ENCODE assay signal across 22 cellular contexts in genomic region chr20:62752181-62752670, GRCh38. TPM values are rescaled to one million over a fixed set of nuclear protein-coding genes. Genes with fewer than 3 reads are reported as not detected.
DNase-seq lines count a peak whose midpoint lies in the region; ATAC-seq, FAIRE-seq and TF ChIP-seq lines count a peak whose summit lies in the region.
"Had no signal": no experiment of that assay in that cellular context is flagged by ENCODE, and none has a peak within 500 bp of the region (broad histone marks: within the 10 kb centered on the region; RNA-seq: fewer than 3 reads in every experiment).

No MANE protein-coding gene starts in this region.

- peak overlapping the region in 1 of 2 experiments; percentile 82; a peak in 1 of 4 replicates for H3K9ac ChIP-seq in K562 (ENCODE audit: insufficient read depth in 1 of 2, low read depth in 2 of 2, low read length in 2 of 2)
- no peak overlapping the region for H3K9ac ChIP-seq in kidney (ENCODE audit: low read length in 2 of 2)

- DNase-seq in K562 (ENCODE audit: extremely low read depth in 1 of 4, low spot score in 3 of 4): peak in 2 of 4 experiments; percentile 56 to 63
- DNase-seq in kidney: peak; percentile 52
- DNase-seq in sigmoid colon: no peak
- DNase-seq in ACHN: no peak
- DNase-seq in NCI-H2107 (lab: John Stamatoyannopoulos, UW): no peak
- no peak for DNase-seq in DMS53 (lab: John Stamatoyannopoulos, UW)
- DNase-seq: activated CD8-positive, alpha-beta T cell treated with anti-CD3 and anti-CD28 coated beads, Interleukin-2, amount 10 ng/mL, durations not matched to agents 7 days and 5 days; activated T-cell treated with anti-CD3 and anti-CD28 coated beads, Interleukin-2, amount 50 U/mL, for 24 hours; colonic mucosa; endodermal cell; GOT3; naive B cell; NCI-H2029 treated with DMSO at 0.1 percent for 48 hours; NCI-H446; SIG-M5; stimulated activated CD4-positive, alpha-beta T cell treated with anti-CD3 and anti-CD28 coated beads, Interleukin-4, amount 100 ng/mL, for 1 hour had no signal

- POLR2A ChIA-PET in K562 (lab: Yijun Ruan, JAX): interaction anchor here (0.6 kb wide), 1 partner anchor 9 kb away, joined by 4 read pairs; no protein-coding TSS in a partner anchor

- H3K4me3 ChIP-seq in K562: no peak overlapping the region
- no peak overlapping the region for H3K4me3 ChIP-seq in kidney (ENCODE audit: low read length in 2 of 2)
- H3K4me3 ChIP-seq in sigmoid colon: peak overlapping the region in 2 of 4 donors; percentile 13 to 15
- H3K4me3 ChIP-seq: colonic mucosa, heart right ventricle, pancreas had no signal

- 18% methylated on average over 18 of the region's 22 CpGs for WGBS in K562 (ENCODE audit: insufficient coverage, low coverage, missing lambda C conversion rate)
- WGBS in sigmoid colon, 2 donors: 19 to 39% methylated on average over 22 of the region's 22 CpGs

- ATAC-seq in K562: peak; percentile 67
- no peak for ATAC-seq in GM19463 (IDR thresholded peaks at IDR 0.05; ENCODE audit: unreplicated experiment)
- ATAC-seq: activated CD8-positive, alpha-beta T cell treated with anti-CD3 and anti-CD28 coated beads, Interleukin-2, amount 10 ng/mL, durations not matched to agents 7 days and 5 days had no signal

- peaks cover 3% of the 10 kb centered on the region for H3K9me1 ChIP-seq in K562 (ENCODE audit: control insufficient read depth, insufficient read depth, low read length)

- in situ Hi-C loops in K562 (cut with MboI): no loop called here
- in situ Hi-C loops in ACHN (cut with HindIII; ENCODE audit: low pct_ligation_motif_present, low pct_unique_long_range_greater_than_20kb, low sequenced_read_pairs): no loop called here

- peaks cover 14 to 15% of the 10 kb centered on the region in 2 experiments; a peak in 4 of 5 replicates for H3K27me3 ChIP-seq in K562 (ENCODE audit: control insufficient read depth in 2 of 2, insufficient read depth in 2 of 2, low read length in 2 of 2)
- H3K27me3 ChIP-seq in sigmoid colon: no peaks in the 10 kb centered on the region
- H3K27me3 ChIP-seq: colonic mucosa, pancreas had no signal

- TF ChIP-seq CTCF in K562 (IDR thresholded peaks at IDR 0.05 in 2 of 3, conservative IDR thresholded peaks at IDR 0.05 in 1 of 3; ENCODE audit: insufficient read depth in 2 of 3, low read depth in 1 of 3, low read length in 3 of 3) (no peak), kidney (IDR thresholded peaks at IDR 0.05; ENCODE audit: borderline replicate concordance, extremely low read depth, insufficient read depth) (no peak), sigmoid colon (IDR thresholded peaks at IDR 0.05) (no peak)

- TF ChIP-seq POLR2A in K562 (conservative IDR thresholded peaks at IDR 0.05) (no peak), sigmoid colon (IDR thresholded peaks at IDR 0.05) (no peak)

- intact Hi-C loops in K562 (cut with micrococcal nuclease): no loop called here
- intact Hi-C loops in kidney (cut with DNase I): no loop called here
- intact Hi-C loops in sigmoid colon (cut with DNase I): loop anchor here (5.0 kb wide), 1 partner anchor 40 kb away; no protein-coding TSS in a partner anchor

- FAIRE-seq in K562 (lab: Jason Lieb, UNC) (no peak), kidney (lab: Jason Lieb, UNC) (no peak)
- FAIRE-seq: pancreas had no signal

- no peaks in the 10 kb centered on the region for H3K79me2 ChIP-seq in K562 (ENCODE audit: control insufficient read depth, insufficient read depth, low read length)

- CTCF ChIA-PET in K562 (lab: Yijun Ruan, JAX; ENCODE audit: low intra/inter-chr PET ratio): no interaction called here

- H3K27ac ChIP-seq in KOPT-K1 (ENCODE audit: low read depth, low read length, poor library complexity, severe bottlenecking): peak overlapping the region; percentile 9
- no peak overlapping the region for H3K27ac ChIP-seq in K562 (ENCODE audit: extremely low read depth, low read depth, low read length)
- no peak overlapping the region for H3K27ac ChIP-seq in kidney (ENCODE audit: low read depth in 2 of 2, low read length in 2 of 2)
- peak overlapping the region; percentile 61 to 82 (median 69) for H3K27ac ChIP-seq in sigmoid colon
- H3K27ac ChIP-seq: colonic mucosa, heart right ventricle, pancreas, VCaP had no signal

- peaks cover 6 to 30% of the 10 kb centered on the region in 2 experiments; a peak in 4 of 5 replicates for H3K4me1 ChIP-seq in K562 (replicated peaks in 1 of 2; ENCODE audit: control insufficient read depth in 2 of 2, insufficient read depth in 2 of 2, low read length in 2 of 2)
- H3K4me1 ChIP-seq in kidney (ENCODE audit: control insufficient read depth in 1 of 2, insufficient read depth in 1 of 2, low read depth in 1 of 2, low read length in 2 of 2): peaks cover 0 to 2% of the 10 kb centered on the region in 2 donors
- H3K4me1 ChIP-seq in sigmoid colon: peaks cover 0 to 60% (median 38%) of the 10 kb centered on the region in 4 donors
- H3K4me1 ChIP-seq: colonic mucosa, pancreas had no signal

- no peaks in the 10 kb centered on the region for H4K20me1 ChIP-seq in K562 (replicated peaks; ENCODE audit: control insufficient read depth, insufficient read depth, low read length)

- H2AFZ ChIP-seq in K562 (ENCODE audit: low read depth, low read length): peak overlapping the region; percentile 83

- H3K9me3 ChIP-seq in KOPT-K1 (ENCODE audit: insufficient read depth, low read length, poor library complexity, severe bottlenecking) (no peaks in the 10 kb centered on the region), K562 (replicated peaks; ENCODE audit: control insufficient read depth, insufficient read depth, low read depth, low read length) (no peaks in the 10 kb centered on the region), kidney (ENCODE audit: control insufficient read depth in 1 of 2, low read length in 2 of 2) (no peaks in the 10 kb centered on the region), sigmoid colon (no peaks in the 10 kb centered on the region)
- H3K9me3 ChIP-seq: colonic mucosa, pancreas had no signal

- H3K36me3 ChIP-seq in KOPT-K1 (ENCODE audit: insufficient read depth, low read length): no peaks in the 10 kb centered on the region
- no peaks in the 10 kb centered on the region for H3K36me3 ChIP-seq in K562 (ENCODE audit: control insufficient read depth, insufficient read depth, low read length)
- H3K36me3 ChIP-seq in kidney (ENCODE audit: control insufficient read depth in 1 of 2, insufficient read depth in 2 of 2, low read length in 2 of 2): no peaks in the 10 kb centered on the region
- H3K36me3 ChIP-seq in sigmoid colon: peaks cover 0 to 8% (median 0%) of the 10 kb centered on the region in 4 donors
- H3K36me3 ChIP-seq: colonic mucosa, heart right ventricle, pancreas had no signal

- TF ChIP-seq RAD21 in K562 (CRISPR knock-in tag; conservative IDR thresholded peaks at IDR 0.05 in 1 of 2, IDR thresholded peaks at IDR 0.05 in 1 of 2): no peak

- BruUV-seq in K562 (replicated peaks; lab: Mats Ljungman, UMichigan): no TSS peak

- no peak for TF ChIP-seq EP300 in K562 (IDR thresholded peaks at IDR 0.05; ENCODE audit: low read length)
- no peak for TF ChIP-seq EP300 in sigmoid colon (IDR thresholded peaks at IDR 0.05)

- peak overlapping the region; percentile 46; the same call in 1 of the 2 replicates for H3K4me2 ChIP-seq in K562 (ENCODE audit: insufficient read depth, low read length)

RNA-seq across cellular contexts. Expression of gene NTSR1, which starts 43.6 kb away (rescaled TPM):
- total RNA-seq in K562 (2011; cell fraction: chromatin; rRNA removed; ENCODE audit: low replicate concordance): 0.25 TPM in 1 of 2 replicates, not detected in the other
- total RNA-seq in K562 (2011; cell fraction: nucleolus; rRNA removed): 0.17 TPM in 1 of 2 replicates, not detected in the other
- 0.15 TPM in 2 replicates for total RNA-seq in K562 (2011; cell fraction: nucleoplasm; rRNA removed)
- total RNA-seq in K562 (2014; rRNA removed) (0.41 TPM in 1 of 2 replicates, not detected in the other), K562 (2014; rRNA removed; fragmentation: Illumina TruSeq; extraction: Trizol) (0.04 TPM in 1 of 2 replicates, not detected in the other), K562 (2015; rRNA removed; fragmentation: Illumina TruSeq; extraction: Trizol) (0.14 and 0.15 TPM in 2 replicates), K562 (2021) (0.38 and 0.40 TPM in 2 replicates), kidney (0.09 TPM), sigmoid colon (10 to 100 TPM in 3 of 4 donors, 1 to 10 TPM in 1; 5.4 to 54.0 (median 27.6) TPM)
- polyA plus RNA-seq in K562 (2011; rRNA removed) (0.07 and 0.12 TPM in 2 replicates), K562 (2014; fragmentation: Illumina TruSeq; extraction: Trizol) (0.22 and 0.25 TPM in 2 replicates), K562 (2014; fragmentation: Nextera tagmentation; extraction: Ambion mirVana) (not detected), K562 (2014; rRNA removed) (0.04 and 0.12 TPM in 2 replicates), kidney (ENCODE audit: insufficient read depth, low read depth, low replicate concordance) (not detected), sigmoid colon (1 to 10 TPM in 1 of 3 donors, under 1 TPM in 1, not detected in 1; 0.60 to 1.4 TPM)
- 0.10 and 0.31 TPM in 2 replicates for polyA plus RNA-seq in K562 (2011; cell fraction: cytosol; rRNA removed)
- polyA plus RNA-seq in K562 (2011; cell fraction: nucleus; rRNA removed): 0.13 and 0.24 TPM in 2 replicates
- 0.51 and 0.61 TPM in 2 replicates for polyA plus RNA-seq in K562 (2012)
- 0.06 and 0.07 TPM in 2 replicates for polyA minus RNA-seq in K562 (2011; rRNA and poly(A)+ RNA removed)
- not detected in 2 replicates for polyA minus RNA-seq in K562 (2011; cell fraction: cytosol; rRNA and poly(A)+ RNA removed)
- polyA minus RNA-seq in K562 (2011; cell fraction: nucleus; rRNA and poly(A)+ RNA removed): 0.13 TPM in 1 of 2 replicates, not detected in the other
- total RNA-seq: ureter had no signal
- polyA plus RNA-seq: heart right ventricle had no signal

RNA-seq across cellular contexts. Expression of gene MRGBP, which starts 44.0 kb away (rescaled TPM):
- 11.0 and 21.6 TPM in 2 replicates for total RNA-seq in K562 (2011; cell fraction: chromatin; rRNA removed; ENCODE audit: low replicate concordance)
- total RNA-seq in K562 (2011; cell fraction: nucleolus; rRNA removed): 16.4 and 17.2 TPM in 2 replicates
- total RNA-seq in K562 (2011; cell fraction: nucleoplasm; rRNA removed): 12.8 and 15.0 TPM in 2 replicates
- total RNA-seq in K562 (2014; rRNA removed) (31.3 and 37.0 TPM in 2 replicates), K562 (2014; rRNA removed; fragmentation: Illumina TruSeq; extraction: Trizol) (18.1 TPM in 2 replicates), K562 (2015; rRNA removed; fragmentation: Illumina TruSeq; extraction: Trizol) (25.2 and 25.7 TPM in 2 replicates), K562 (2021) (25.1 and 26.1 TPM in 2 replicates), kidney (7.6 TPM), sigmoid colon (10 to 100 TPM in 3 of 4 donors, 1 to 10 TPM in 1; 7.1 to 16.0 (median 12.4) TPM)
- polyA plus RNA-seq in K562 (2011; rRNA removed) (18.7 and 20.7 TPM in 2 replicates), K562 (2014; fragmentation: Illumina TruSeq; extraction: Trizol) (18.4 and 21.0 TPM in 2 replicates), K562 (2014; fragmentation: Nextera tagmentation; extraction: Ambion mirVana) (1 to 10 TPM; 1.9 to 2.8 TPM), K562 (2014; rRNA removed) (26.3 and 26.7 TPM in 2 replicates), kidney (ENCODE audit: insufficient read depth, low read depth, low replicate concordance) (9.0 TPM), sigmoid colon (10 to 100 TPM in 2 of 3 donors, 1 to 10 TPM in 1; 8.1 to 11.2 (median 10.2) TPM)
- 20.8 and 28.5 TPM in 2 replicates for polyA plus RNA-seq in K562 (2011; cell fraction: cytosol; rRNA removed)
- polyA plus RNA-seq in K562 (2011; cell fraction: nucleus; rRNA removed): 27.0 and 39.1 TPM in 2 replicates
- 14.8 and 21.7 TPM in 2 replicates for polyA plus RNA-seq in K562 (2012)
- polyA minus RNA-seq in K562 (2011; rRNA and poly(A)+ RNA removed): 12.7 and 15.7 TPM in 2 replicates
- polyA minus RNA-seq in K562 (2011; cell fraction: cytosol; rRNA and poly(A)+ RNA removed): 9.6 and 11.5 TPM in 2 replicates
- 9.4 and 12.2 TPM in 2 replicates for polyA minus RNA-seq in K562 (2011; cell fraction: nucleus; rRNA and poly(A)+ RNA removed)

RNA-seq across cellular contexts. Expression of gene OGFR, which starts 52.4 kb away (rescaled TPM):
- total RNA-seq in K562 (2011; cell fraction: chromatin; rRNA removed; ENCODE audit: low replicate concordance): 16.5 and 43.5 TPM in 2 replicates
- 33.8 and 38.4 TPM in 2 replicates for total RNA-seq in K562 (2011; cell fraction: nucleolus; rRNA removed)
- total RNA-seq in K562 (2011; cell fraction: nucleoplasm; rRNA removed): 22.4 and 24.6 TPM in 2 replicates
- total RNA-seq in K562 (2014; rRNA removed) (56.3 and 56.5 TPM in 2 replicates), K562 (2014; rRNA removed; fragmentation: Illumina TruSeq; extraction: Trizol) (8.9 and 10.3 TPM in 2 replicates), K562 (2015; rRNA removed; fragmentation: Illumina TruSeq; extraction: Trizol) (17.5 and 18.7 TPM in 2 replicates), K562 (2021) (33.1 and 36.5 TPM in 2 replicates), kidney (46.8 TPM), sigmoid colon (10 to 100 TPM; 44.7 to 61.5 (median 48.6) TPM)
- polyA plus RNA-seq in K562 (2011; rRNA removed) (23.3 and 25.4 TPM in 2 replicates), K562 (2014; fragmentation: Illumina TruSeq; extraction: Trizol) (16.6 and 22.0 TPM in 2 replicates), K562 (2014; fragmentation: Nextera tagmentation; extraction: Ambion mirVana) (under 1 TPM; 0.39 TPM), K562 (2014; rRNA removed) (34.2 and 36.7 TPM in 2 replicates), kidney (ENCODE audit: insufficient read depth, low read depth, low replicate concordance) (33.7 TPM), sigmoid colon (10 to 100 TPM; 22.2 to 64.8 (median 43.7) TPM)
- polyA plus RNA-seq in K562 (2011; cell fraction: cytosol; rRNA removed): 15.8 and 36.7 TPM in 2 replicates
- 32.3 and 48.8 TPM in 2 replicates for polyA plus RNA-seq in K562 (2011; cell fraction: nucleus; rRNA removed)
- polyA plus RNA-seq in K562 (2012): 21.1 and 26.0 TPM in 2 replicates
- 17.7 and 23.1 TPM in 2 replicates for polyA minus RNA-seq in K562 (2011; rRNA and poly(A)+ RNA removed)
- polyA minus RNA-seq in K562 (2011; cell fraction: cytosol; rRNA and poly(A)+ RNA removed): 19.9 and 22.3 TPM in 2 replicates
- polyA minus RNA-seq in K562 (2011; cell fraction: nucleus; rRNA and poly(A)+ RNA removed): 8.8 and 9.7 TPM in 2 replicates

Comparison
In these comparisons a context has a peak if more than half of its experiments do, and no peak if none do; other contexts are left out.
1. H3K27ac ChIP-seq: peak in KOPT-K1 (single experiment) and sigmoid colon (4 of 4); none in K562 (single experiment) and kidney (0 of 2).